In the genomic region with DNA sequence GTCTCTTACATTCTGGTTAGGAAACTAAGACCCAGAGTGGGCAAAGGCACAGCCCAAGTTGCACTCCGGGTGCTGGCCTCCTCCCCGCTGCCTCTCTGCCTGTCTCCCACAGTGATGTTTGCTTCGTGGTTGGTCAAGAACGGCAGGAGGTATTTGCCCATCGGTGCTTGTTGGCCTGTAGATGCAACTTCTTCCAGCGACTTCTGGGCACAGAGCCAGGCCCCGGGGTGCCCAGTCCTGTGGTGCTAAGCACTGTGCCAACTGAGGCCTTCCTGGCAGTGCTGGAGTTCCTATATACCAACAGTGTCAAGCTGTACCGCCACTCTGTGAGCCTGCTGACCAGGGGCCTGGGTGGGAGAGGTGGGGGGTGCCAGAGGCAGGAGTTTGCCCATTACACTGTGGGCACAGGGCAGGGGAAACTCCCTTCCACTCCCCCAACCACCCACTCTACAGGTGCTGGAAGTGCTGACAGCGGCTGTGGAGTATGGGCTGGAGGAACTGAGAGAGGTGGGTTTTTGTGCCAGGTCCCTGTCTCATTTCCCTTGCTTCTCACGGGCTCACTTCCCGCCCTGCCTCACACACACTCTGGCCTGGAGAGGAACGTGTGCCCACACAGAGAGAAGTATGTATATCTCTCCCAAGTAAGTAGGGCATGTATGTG, we compare ENCODE assay signal across 8 cellular contexts. TPM values are rescaled to one million over a fixed set of nuclear protein-coding genes. Genes with fewer than 3 reads are reported as not detected.
DNase-seq lines count a peak whose midpoint lies in the region; ATAC-seq, FAIRE-seq and TF ChIP-seq lines count a peak whose summit lies in the region.

No MANE protein-coding gene starts in this region.

- no peak for ATAC-seq in upper lobe of right lung

- H3K4me3 ChIP-seq in CD4-positive, alpha-beta memory T cell (ENCODE audit: low read length in 2 of 2): peak overlapping the region in 1 of 2 donors; percentile 13
- H3K4me3 ChIP-seq in cardiac fibroblast (replicated peaks in 1 of 2; ENCODE audit: low read depth in 2 of 2, low read length in 2 of 2) (peak overlapping the region; percentile 53 to 57), upper lobe of right lung (no peak overlapping the region), BE2C (ENCODE audit: low read depth, low read length) (no peak overlapping the region)

- CTCF ChIA-PET in CD4-positive, alpha-beta memory T cell (lab: Charles Lee; ENCODE audit: partially characterized antibody): interaction anchor here (1.0 to 13.0 kb wide), 10 partner anchors 10 to 80 kb away, joined by 3 to 174 read pairs (median 9); partner anchors contain the start of genes PLK3, RNU5D-1 and RPS8

- H3K36me3 ChIP-seq in CD4-positive, alpha-beta memory T cell (ENCODE audit: insufficient read depth, low read length): peaks cover 11% of the 10 kb centered on the region
- peaks cover 16% of the 10 kb centered on the region for H3K36me3 ChIP-seq in upper lobe of right lung
- no peaks in the 10 kb centered on the region for H3K36me3 ChIP-seq in BE2C

- DNase-seq in CD4-positive, alpha-beta memory T cell: peak in 3 of 5 donors; percentile 32 to 67 (median 35)
- DNase-seq in RCC 7860 (ENCODE audit: low spot score) (peak; percentile 86), cardiac fibroblast (ENCODE audit: low read depth in 2 of 2) (peak in 1 of 2 donors; percentile 74), midbrain (lab: John Stamatoyannopoulos, UW) (peak; percentile 56), upper lobe of right lung (peak; percentile 89), GF-D8 (lab: John Stamatoyannopoulos, UW) (no peak), BE2C (no peak), DMS153 (lab: John Stamatoyannopoulos, UW) (no peak)

- peak overlapping the region in 6 of 8 donors; percentile 68 to 87 (median 80) for H3K4me3 Mint-ChIP-seq in CD4-positive, alpha-beta memory T cell

- no peaks in the 10 kb centered on the region for H3K9me3 ChIP-seq in CD4-positive, alpha-beta memory T cell (ENCODE audit: control insufficient read depth in 1 of 2, low read length in 2 of 2)
- no peaks in the 10 kb centered on the region for H3K9me3 ChIP-seq in upper lobe of right lung
- H3K9me3 ChIP-seq in BE2C: no peaks in the 10 kb centered on the region

- POLR2A ChIA-PET in CD4-positive, alpha-beta memory T cell (lab: Charles Lee; ENCODE audit: partially characterized antibody): interaction anchor here (1.0 to 22.2 kb wide), 17 partner anchors 5 to 877 kb away, joined by 3 to 1564 read pairs (median 18); partner anchors contain the start of genes BEST4, BTBD19, CCDC163 and DYNLT4

- peaks cover 91% of the 10 kb centered on the region for H3K4me1 ChIP-seq in CD4-positive, alpha-beta memory T cell (ENCODE audit: insufficient read depth, low read length)
- peaks cover 78% of the 10 kb centered on the region for H3K4me1 ChIP-seq in upper lobe of right lung
- H3K4me1 ChIP-seq in BE2C: peaks cover 20% of the 10 kb centered on the region

- H3K27ac Mint-ChIP-seq in CD4-positive, alpha-beta memory T cell: peak overlapping the region; percentile 98 to 100 (median 99)

- no peaks in the 10 kb centered on the region for H3K27me3 Mint-ChIP-seq in CD4-positive, alpha-beta memory T cell

- peaks cover 52 to 87% (median 69%) of the 10 kb centered on the region in 4 donors for H3K4me1 Mint-ChIP-seq in CD4-positive, alpha-beta memory T cell

- peak overlapping the region; percentile 98 for H3K27ac ChIP-seq in CD4-positive, alpha-beta memory T cell (ENCODE audit: low read depth, low read length)
- peak overlapping the region; percentile 100 for H3K27ac ChIP-seq in upper lobe of right lung

- no peak for TF ChIP-seq CTCF in cardiac fibroblast (IDR thresholded peaks at IDR 0.05; ENCODE audit: low read depth, low read length)
- TF ChIP-seq CTCF in upper lobe of right lung (IDR thresholded peaks at IDR 0.05): no peak
- no peak for TF ChIP-seq CTCF in BE2C (IDR thresholded peaks at IDR 0.05; ENCODE audit: low read depth, low read length)

- FAIRE-seq in RCC 7860 (lab: Jason Lieb, UNC): peak; percentile 79

- intact Hi-C loops in CD4-positive, alpha-beta memory T cell (cut with micrococcal nuclease): no loop called here
- intact Hi-C loops in upper lobe of right lung (cut with DNase I): no loop called here

- peaks cover 0 to 11% (median 0%) of the 10 kb centered on the region in 8 donors for H3K9me3 Mint-ChIP-seq in CD4-positive, alpha-beta memory T cell

- peaks cover 13 to 36% of the 10 kb centered on the region in 2 donors for H3K36me3 Mint-ChIP-seq in CD4-positive, alpha-beta memory T cell

- no peaks in the 10 kb centered on the region for H3K27me3 ChIP-seq in CD4-positive, alpha-beta memory T cell (ENCODE audit: insufficient read depth, low read length)
- H3K27me3 ChIP-seq in upper lobe of right lung (no peaks in the 10 kb centered on the region), BE2C (no peaks in the 10 kb centered on the region)

RNA-seq across cellular contexts. Expression of gene BTBD19, which starts 1.9 kb away (rescaled TPM):
- total RNA-seq in CD4-positive, alpha-beta memory T cell: 10 to 100 TPM; 14.8 to 16.8 TPM
- polyA plus RNA-seq in CD4-positive, alpha-beta memory T cell: under 1 TPM; 0.25 to 0.26 TPM
- 9.2 TPM for total RNA-seq in upper lobe of right lung
- 3.3 TPM for polyA plus RNA-seq in BE2C (2012; ENCODE audit: insufficient read depth, insufficient read length, low read depth)

RNA-seq across cellular contexts. Expression of gene DYNLT4, which starts 3.1 kb away (rescaled TPM):
- under 1 TPM in 1 of 2 experiments, not detected in 1; 0.47 TPM for total RNA-seq in CD4-positive, alpha-beta memory T cell
- polyA plus RNA-seq in CD4-positive, alpha-beta memory T cell: 1 to 10 TPM; 1.0 to 1.6 TPM
- total RNA-seq in upper lobe of right lung: not detected
- not detected for polyA plus RNA-seq in BE2C (2012; ENCODE audit: insufficient read depth, insufficient read length, low read depth)

RNA-seq across cellular contexts. Expression of gene PLK3, which starts 10.1 kb away (rescaled TPM):
- 100 to 1,000 TPM; 151 to 153 TPM for total RNA-seq in CD4-positive, alpha-beta memory T cell
- 10 to 100 TPM; 37.3 to 43.7 TPM for polyA plus RNA-seq in CD4-positive, alpha-beta memory T cell
- 38.8 TPM for total RNA-seq in upper lobe of right lung
- 24.5 TPM for polyA plus RNA-seq in BE2C (2012; ENCODE audit: insufficient read depth, insufficient read length, low read depth)

RNA-seq across cellular contexts. Expression of gene BEST4, which starts 22.3 kb away (rescaled TPM):
- total RNA-seq in CD4-positive, alpha-beta memory T cell: 1 to 10 TPM; 1.2 to 1.6 TPM
- polyA plus RNA-seq in CD4-positive, alpha-beta memory T cell: under 1 TPM in 1 of 2 donors, not detected in 1; 0.20 TPM
- total RNA-seq in upper lobe of right lung: not detected
- not detected for polyA plus RNA-seq in BE2C (2012; ENCODE audit: insufficient read depth, insufficient read length, low read depth)

RNA-seq across cellular contexts. Expression of gene PTCH2, which starts 32.8 kb away (rescaled TPM):
- 1 to 10 TPM; 1.3 to 1.4 TPM for total RNA-seq in CD4-positive, alpha-beta memory T cell
- under 1 TPM in 1 of 2 donors, not detected in 1; 0.20 TPM for polyA plus RNA-seq in CD4-positive, alpha-beta memory T cell
- total RNA-seq in upper lobe of right lung: 0.64 TPM
- 0.45 TPM for polyA plus RNA-seq in BE2C (2012; ENCODE audit: insufficient read depth, insufficient read length, low read depth)

Comparison
In these comparisons a context has a peak if more than half of its experiments do, and no peak if none do; other contexts are left out.
1. DNase-seq: peak in CD4-positive, alpha-beta memory T cell (3 of 5), RCC 7860 (single experiment), midbrain (single experiment) and upper lobe of right lung (single experiment); none in GF-D8 (single experiment), BE2C (single experiment) and DMS153 (single experiment).
2. H3K4me3 ChIP-seq: peak in cardiac fibroblast (2 of 2); none in upper lobe of right lung (single experiment) and BE2C (single experiment).